In genomic region chr16:12539185-12539929, GRCh38 we compare ENCODE assay signal across 8 cellular contexts.
DNase-seq lines count a peak whose midpoint lies in the region; ATAC-seq and TF ChIP-seq lines count a peak whose summit lies in the region.

No MANE protein-coding gene starts in this region.

- peaks cover 22% of the 10 kb centered on the region for H3K4me1 ChIP-seq in mucosa of descending colon (ENCODE audit: low read depth)

- intact Hi-C loops in mucosa of descending colon (cut with DNase I, micrococcal nuclease), result no loop called here

- H3K36me3 ChIP-seq in mucosa of descending colon (ENCODE audit: low read depth), result no peaks in the 10 kb centered on the region

- H3K4me3 ChIP-seq in mucosa of descending colon, result no peak overlapping the region

- no peaks in the 10 kb centered on the region for H3K9me3 ChIP-seq in mucosa of descending colon

- ATAC-seq in GM18502 (IDR thresholded peaks at IDR 0.05; ENCODE audit: poor library complexity, unreplicated experiment), result peak; percentile 47
- ATAC-seq in HG02798 (IDR thresholded peaks at IDR 0.05; ENCODE audit: poor library complexity, unreplicated experiment), result peak; percentile 26
- ATAC-seq in mucosa of descending colon, result peak; percentile 85

- peak; percentile 39 to 60 for DNase-seq in activated CD4-positive, alpha-beta T cell treated with anti-CD3 and anti-CD28 coated beads, Interleukin-2, amount 50 U/mL, for 48 hours
- DNase-seq in mucosa of descending colon (peak in 1 of 3 donors; percentile 50), COR-L47 (lab: John Stamatoyannopoulos, UW) (no peak), mesenteric fat pad (ENCODE audit: low spot score) (no peak), NAMALWA (ENCODE audit: low spot score) (no peak), NCI-H524 treated with DMSO at 0.1 percent for 48 hours (lab: John Stamatoyannopoulos, UW) (no peak)

- no peak for TF ChIP-seq CTCF in mucosa of descending colon (IDR thresholded peaks at IDR 0.05)

Comparison
In these comparisons a context has a peak if more than half of its experiments do, and no peak if none do; other contexts are left out.
1. ATAC-seq: peak in every context shown above with its lines; median percentile 85 in mucosa of descending colon; 47 in GM18502; 26 in HG02798.
2. DNase-seq: peak in activated CD4-positive, alpha-beta T cell treated with anti-CD3 and anti-CD28 coated beads, Interleukin-2, amount 50 U/mL, for 48 hours (2 of 2); none in COR-L47 (single experiment), mesenteric fat pad (single experiment), NAMALWA (single experiment) and NCI-H524 treated with DMSO at 0.1 percent for 48 hours (single experiment).